In genomic region chr17:19344311-19345066, GRCh38 we compare ENCODE assay signal across 26 cellular contexts. TPM values are rescaled to one million over a fixed set of nuclear protein-coding genes. Genes with fewer than 3 reads are reported as not detected.
DNase-seq lines count a peak whose midpoint lies in the region; ATAC-seq and TF ChIP-seq lines count a peak whose summit lies in the region.
"Had no signal": no experiment of that assay in that cellular context is flagged by ENCODE, and none has a peak within 500 bp of the region (broad histone marks: within the 10 kb centered on the region; RNA-seq: fewer than 3 reads in every experiment).

No MANE protein-coding gene starts in this region.

- H3K9me3 ChIP-seq in left ventricle myocardium inferior (replicated peaks) (no peaks in the 10 kb centered on the region), endodermal cell (ENCODE audit: control insufficient read depth, low read length) (no peaks in the 10 kb centered on the region), neuronal stem cell (replicated peaks in 1 of 2; ENCODE audit: control insufficient read depth in 2 of 2, insufficient read depth in 1 of 2, low read depth in 1 of 2, low read length in 2 of 2) (peaks cover 0 to 2% of the 10 kb centered on the region in 2 donors), uterus (no peaks in the 10 kb centered on the region)
- H3K9me3 ChIP-seq: HAP-1, neutrophil, psoas muscle, transverse colon had no signal

- no peak overlapping the region for H2BK120ac ChIP-seq in neuronal stem cell (ENCODE audit: low read depth, low read length)

- no peak overlapping the region for H3K4me2 ChIP-seq in neuronal stem cell (ENCODE audit: insufficient read depth, low read length, poor library complexity, severe bottlenecking)
- H3K4me2 ChIP-seq: KMS-11 had no signal

- H3K9me3 Mint-ChIP-seq in endodermal cell, result no peaks in the 10 kb centered on the region
- H3K9me3 Mint-ChIP-seq: memory B cell had no signal

- peaks cover 3% of the 10 kb centered on the region for H3K79me1 ChIP-seq in neuronal stem cell (ENCODE audit: low read depth, low read length)

- no peak overlapping the region for H3K4me3 Mint-ChIP-seq in endodermal cell
- H3K4me3 Mint-ChIP-seq: activated CD8-positive, alpha-beta T cell treated with anti-CD3 and anti-CD28 coated beads, Interleukin-2, amount 10 ng/mL, durations not matched to agents 7 days and 5 days; memory B cell had no signal

- no peak overlapping the region for H2AFZ ChIP-seq in neuronal stem cell (ENCODE audit: low read length)

- TF ChIP-seq POLR2A in uterus (IDR thresholded peaks at IDR 0.05), result no peak

- H3K27ac Mint-ChIP-seq in endodermal cell, result no peak overlapping the region
- H3K27ac Mint-ChIP-seq: activated CD8-positive, alpha-beta T cell treated with anti-CD3 and anti-CD28 coated beads, Interleukin-2, amount 10 ng/mL, durations not matched to agents 7 days and 5 days; memory B cell had no signal

- H2BK15ac ChIP-seq in neuronal stem cell (ENCODE audit: low read length), result no peak overlapping the region

- H3K27ac ChIP-seq in left ventricle myocardium inferior (replicated peaks) (no peak overlapping the region), endodermal cell (ENCODE audit: low read depth, low read length) (no peak overlapping the region), neuronal stem cell (replicated peaks; ENCODE audit: low read length) (no peak overlapping the region), uterus (peak overlapping the region; percentile 88 to 98)
- H3K27ac ChIP-seq: brain microvascular endothelial cell, KMS-11, neutrophil, transverse colon had no signal

- peaks cover 14% of the 10 kb centered on the region for H3K36me3 Mint-ChIP-seq in endodermal cell (ENCODE audit: low read depth)
- H3K36me3 Mint-ChIP-seq: memory B cell had no signal

- peak overlapping the region; percentile 34 for H3K23ac ChIP-seq in neuronal stem cell (ENCODE audit: low read depth, low read length, poor library complexity)

- H2BK5ac ChIP-seq in neuronal stem cell (ENCODE audit: low read length), result no peak overlapping the region

- 94 to 100% methylated on average over 14 to 40 of the region's 40 CpGs for WGBS in endodermal cell (ENCODE audit: insufficient coverage in 1 of 2, insufficient read length in 1 of 2), 2 experiments
- no CpG with 5 or more reads among the region's 40 CpGs for WGBS in neuronal stem cell (ENCODE audit: extremely low coverage in 2 of 2, insufficient read length in 2 of 2, insufficient replicate concordance in 1 of 2), 2 donors

- peaks cover 6% of the 10 kb centered on the region for H3K4me1 Mint-ChIP-seq in endodermal cell

- intact Hi-C loops in cardiac septum (cut with DNase I), result no loop called here
- intact Hi-C loops in left ventricle myocardium inferior (cut with micrococcal nuclease), result no loop called here
- intact Hi-C loops in uterus (cut with DNase I; ENCODE audit: low total_unique reads), result no loop called here

- peak overlapping the region; percentile 49 for H3K18ac ChIP-seq in neuronal stem cell (ENCODE audit: low read length)

- H3K27me3 Mint-ChIP-seq in endodermal cell (ENCODE audit: insufficient read depth), result no peaks in the 10 kb centered on the region

- DNase-seq in cardiac septum (ENCODE audit: low spot score) (peak; percentile 71), left ventricle myocardium inferior (no peak), endodermal cell (peak; percentile 53), neuronal stem cell (ENCODE audit: low spot score) (no peak), uterus (peak in 1 of 2 donors; percentile 34), COR-L47 (lab: John Stamatoyannopoulos, UW) (no peak)
- DNase-seq: activated CD8-positive, alpha-beta T cell treated with anti-CD3 and anti-CD28 coated beads, Interleukin-2, amount 10 ng/mL, durations not matched to agents 7 days and 5 days; activated naive CD4-positive, alpha-beta T cell; brain microvascular endothelial cell; DMS79; effector CD8-positive, alpha-beta T cell; erythroblast; GF-D8; NCI-H1436; NCI-H446; NCI-H774; transverse colon had no signal

- no peak overlapping the region for H4K8ac ChIP-seq in neuronal stem cell (ENCODE audit: low read depth, low read length)

- no peak overlapping the region for H3K14ac ChIP-seq in neuronal stem cell (ENCODE audit: low read length)

- TF ChIP-seq CTCF in left ventricle myocardium inferior (IDR thresholded peaks at IDR 0.05; ENCODE audit: borderline replicate concordance), result no peak
- TF ChIP-seq CTCF in endodermal cell (conservative IDR thresholded peaks at IDR 0.05), result no peak
- no peak for TF ChIP-seq CTCF in uterus (IDR thresholded peaks at IDR 0.05)

- no peak overlapping the region for H4K91ac ChIP-seq in neuronal stem cell (ENCODE audit: low read depth, low read length, poor library complexity)

- H3K4me1 ChIP-seq in left ventricle myocardium inferior (peaks cover 64% of the 10 kb centered on the region), endodermal cell (ENCODE audit: control insufficient read depth, insufficient read depth, low read length) (no peaks in the 10 kb centered on the region), neuronal stem cell (ENCODE audit: control insufficient read depth in 2 of 2, insufficient read depth in 1 of 2, low read depth in 1 of 2, low read length in 2 of 2) (peaks cover 15 to 19% of the 10 kb centered on the region in 2 donors), uterus (peaks cover 16 to 33% of the 10 kb centered on the region in 2 donors)

- H2AK5ac ChIP-seq in neuronal stem cell (ENCODE audit: low read depth, low read length), result peak overlapping the region; percentile 60

- H3K4ac ChIP-seq in neuronal stem cell (ENCODE audit: low read length), result no peak overlapping the region

- H3K9ac ChIP-seq in endodermal cell (ENCODE audit: extremely low read depth, low read length, poor library complexity, severe bottlenecking) (no peak overlapping the region), neuronal stem cell (ENCODE audit: low read depth, low read length, poor library complexity) (no peak overlapping the region)
- H3K9ac ChIP-seq: KMS-11 had no signal

- H3K36me3 ChIP-seq in left ventricle myocardium inferior (no peaks in the 10 kb centered on the region), endodermal cell (ENCODE audit: control insufficient read depth, insufficient read depth, low read length) (no peaks in the 10 kb centered on the region), neuronal stem cell (replicated peaks in 1 of 2; ENCODE audit: control insufficient read depth in 2 of 2, insufficient read depth in 2 of 2, low read length in 2 of 2) (peaks cover 0 to 5% of the 10 kb centered on the region in 2 donors), uterus (no peaks in the 10 kb centered on the region)
- H3K36me3 ChIP-seq: brain microvascular endothelial cell, neutrophil, transverse colon had no signal

- no peaks in the 10 kb centered on the region for H3K27me3 ChIP-seq in left ventricle myocardium inferior (ENCODE audit: low read depth)
- no peaks in the 10 kb centered on the region for H3K27me3 ChIP-seq in endodermal cell (ENCODE audit: control insufficient read depth, insufficient read depth, low read length, poor library complexity, severe bottlenecking)
- H3K27me3 ChIP-seq in neuronal stem cell (ENCODE audit: control insufficient read depth in 3 of 3, insufficient read depth in 3 of 3, low read depth in 1 of 3, low read length in 3 of 3), result no peaks in the 10 kb centered on the region
- no peaks in the 10 kb centered on the region for H3K27me3 ChIP-seq in uterus
- H3K27me3 ChIP-seq: brain microvascular endothelial cell, transverse colon had no signal

- no peak overlapping the region for H3K4me3 ChIP-seq in left ventricle myocardium inferior
- no peak overlapping the region for H3K4me3 ChIP-seq in endodermal cell (ENCODE audit: low read length)
- H3K4me3 ChIP-seq in neuronal stem cell (ENCODE audit: low read length in 2 of 2), result no peak overlapping the region
- H3K4me3 ChIP-seq in uterus, result no peak overlapping the region
- H3K4me3 ChIP-seq: HAP-1, psoas muscle, transverse colon had no signal

- ATAC-seq in GM21717 (IDR thresholded peaks at IDR 0.05; ENCODE audit: unreplicated experiment), result no peak
- no peak for ATAC-seq in HG03469 (IDR thresholded peaks at IDR 0.05; ENCODE audit: unreplicated experiment)
- ATAC-seq: activated CD4-positive, CD25-positive, alpha-beta regulatory T cell treated with anti-CD3 and anti-CD28 coated beads, Interleukin-2, amount 50 U/mL, for 24 hours; activated CD8-positive, alpha-beta T cell treated with anti-CD3 and anti-CD28 coated beads, Interleukin-2, amount 10 ng/mL, durations not matched to agents 7 days and 5 days; psoas muscle had no signal

- no peak overlapping the region for H2BK12ac ChIP-seq in neuronal stem cell (ENCODE audit: low read length)

RNA-seq across cellular contexts. Expression of gene B9D1, which starts 18.0 kb away (rescaled TPM):
- total RNA-seq in cardiac septum (9.7 TPM), left ventricle myocardium inferior (8.8 TPM), endodermal cell (10 to 100 TPM; 37.7 to 42.8 TPM), uterus (100 to 1,000 TPM in 1 of 4 donors, 10 to 100 TPM in 2, 1 to 10 TPM in 1; 3.8 to 105 (median 25.6) TPM)
- polyA plus RNA-seq in endodermal cell (2013, experiment 1 of 2), result 28.5 TPM
- 25.0 TPM for polyA plus RNA-seq in endodermal cell (2013, experiment 2 of 2)
- 22.2 TPM for polyA plus RNA-seq in neuronal stem cell (2013, experiment 1 of 2)
- 23.4 TPM for polyA plus RNA-seq in neuronal stem cell (2013, experiment 2 of 2)

RNA-seq across cellular contexts. Expression of gene MAPK7, which starts 33.8 kb away (rescaled TPM):
- 17.5 TPM for total RNA-seq in cardiac septum
- 11.4 TPM for total RNA-seq in left ventricle myocardium inferior
- 10 to 100 TPM; 33.3 to 53.4 TPM for total RNA-seq in endodermal cell
- 29.3 TPM for polyA plus RNA-seq in endodermal cell (2013, experiment 1 of 2)
- 25.5 TPM for polyA plus RNA-seq in endodermal cell (2013, experiment 2 of 2)
- polyA plus RNA-seq in neuronal stem cell (2013, experiment 1 of 2), result 21.1 TPM
- polyA plus RNA-seq in neuronal stem cell (2013, experiment 2 of 2), result 21.3 TPM
- total RNA-seq in uterus, result 10 to 100 TPM in 3 of 4 donors, 1 to 10 TPM in 1; 3.3 to 72.8 (median 18.3) TPM

RNA-seq across cellular contexts. Expression of gene MFAP4, which starts 42.5 kb away (rescaled TPM):
- total RNA-seq in cardiac septum (46.2 TPM), left ventricle myocardium inferior (65.6 TPM), endodermal cell (10 to 100 TPM; 11.1 to 36.8 TPM), uterus (100 to 1,000 TPM in 2 of 4 donors, 10 to 100 TPM in 2; 81.2 to 149 (median 117) TPM)
- polyA plus RNA-seq in endodermal cell (2013, experiment 1 of 2), result 20.4 TPM
- 18.1 TPM for polyA plus RNA-seq in endodermal cell (2013, experiment 2 of 2)
- 0.18 TPM for polyA plus RNA-seq in neuronal stem cell (2013, experiment 1 of 2)
- 0.07 TPM for polyA plus RNA-seq in neuronal stem cell (2013, experiment 2 of 2)
- total RNA-seq: activated CD8-positive, alpha-beta T cell treated with anti-CD3 and anti-CD28 coated beads, Interleukin-2, amount 10 ng/mL, durations not matched to agents 7 days and 5 days; T-helper 1 cell treated with Interleukin-12 subunit alpha and Interleukin-12 subunit beta and Interleukin-4 antibody, amounts not matched to agents 30 ng/mL and 1 ng/mL, for 36 hours had no signal

Comparison
In these comparisons a context has a peak if more than half of its experiments do, and no peak if none do; other contexts are left out.
1. DNase-seq: peak in cardiac septum (single experiment) and endodermal cell (single experiment); none in left ventricle myocardium inferior (single experiment), neuronal stem cell (single experiment) and COR-L47 (single experiment).
2. H3K27ac ChIP-seq: peak in uterus (2 of 2); none in left ventricle myocardium inferior (single experiment), endodermal cell (single experiment) and neuronal stem cell (single experiment).